ENCODE assay signal across 1 cellular context in genomic region chr5:34586117-34586885, GRCh38.
TF ChIP-seq lines count a peak whose summit lies in the region.

No MANE protein-coding gene starts in this region.

TF ChIP-seq in HepG2, 621 proteins besides CTCF, POLR2A, EP300 and RAD21 (continued from another document and continues in another):
- TF ChIP-seq NFAT5 (CRISPR knock-in tag; IDR thresholded peaks at IDR 0.05) (no peak), ZNF18 (CRISPR knock-in tag; IDR thresholded peaks at IDR 0.05; ENCODE audit: insufficient replicate concordance) (no peak), NR2F1 (CRISPR knock-in tag; IDR thresholded peaks at IDR 0.05) (no peak), ZNF558 (CRISPR knock-in tag; IDR thresholded peaks at IDR 0.05; ENCODE audit: borderline replicate concordance) (no peak), IRF2 (CRISPR knock-in tag; IDR thresholded peaks at IDR 0.05) (0 out of 2 replicates have a peak, but pooled peaks have one; percentile 8), SOX5 (CRISPR knock-in tag; IDR thresholded peaks at IDR 0.05; ENCODE audit: borderline replicate concordance) (peak; percentile 12; the same call in 1 of the 2 replicates), SNAI1 (CRISPR knock-in tag; IDR thresholded peaks at IDR 0.05; ENCODE audit: borderline replicate concordance) (no peak), ZNF251 (CRISPR knock-in tag; IDR thresholded peaks at IDR 0.05) (no peak), ZNF768 (CRISPR knock-in tag; IDR thresholded peaks at IDR 0.05) (no peak), SUZ12 (IDR thresholded peaks at IDR 0.05; ENCODE audit: low read depth, low read length) (no peak), NR1H2 (CRISPR knock-in tag; IDR thresholded peaks at IDR 0.05; ENCODE audit: borderline replicate concordance, low read depth) (no peak), FOXO1 (CRISPR knock-in tag; IDR thresholded peaks at IDR 0.05) (peak; percentile 19; the same call in 1 of the 2 replicates), U2AF1 (optimal IDR thresholded peaks at IDR 0.05; ENCODE audit: low read depth, low read length) (no peak), PRPF4 (IDR thresholded peaks at IDR 0.05; ENCODE audit: low read depth, low read length, poor library complexity, severe bottlenecking) (peak; percentile 21), ASH2L (IDR thresholded peaks at IDR 0.05; ENCODE audit: insufficient read length, low read depth, low read length) (no peak)
- TF ChIP-seq, protein P1, sequence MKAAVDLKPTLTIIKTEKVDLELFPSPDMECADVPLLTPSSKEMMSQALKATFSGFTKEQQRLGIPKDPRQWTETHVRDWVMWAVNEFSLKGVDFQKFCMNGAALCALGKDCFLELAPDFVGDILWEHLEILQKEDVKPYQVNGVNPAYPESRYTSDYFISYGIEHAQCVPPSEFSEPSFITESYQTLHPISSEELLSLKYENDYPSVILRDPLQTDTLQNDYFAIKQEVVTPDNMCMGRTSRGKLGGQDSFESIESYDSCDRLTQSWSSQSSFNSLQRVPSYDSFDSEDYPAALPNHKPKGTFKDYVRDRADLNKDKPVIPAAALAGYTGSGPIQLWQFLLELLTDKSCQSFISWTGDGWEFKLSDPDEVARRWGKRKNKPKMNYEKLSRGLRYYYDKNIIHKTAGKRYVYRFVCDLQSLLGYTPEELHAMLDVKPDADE (CRISPR knock-in tag; IDR thresholded peaks at IDR 0.05), result no peak
- TF ChIP-seq, protein P2, sequence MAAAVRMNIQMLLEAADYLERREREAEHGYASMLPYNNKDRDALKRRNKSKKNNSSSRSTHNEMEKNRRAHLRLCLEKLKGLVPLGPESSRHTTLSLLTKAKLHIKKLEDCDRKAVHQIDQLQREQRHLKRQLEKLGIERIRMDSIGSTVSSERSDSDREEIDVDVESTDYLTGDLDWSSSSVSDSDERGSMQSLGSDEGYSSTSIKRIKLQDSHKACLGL (CRISPR knock-in tag; IDR thresholded peaks at IDR 0.05), result no peak
- TF ChIP-seq, protein P3, sequence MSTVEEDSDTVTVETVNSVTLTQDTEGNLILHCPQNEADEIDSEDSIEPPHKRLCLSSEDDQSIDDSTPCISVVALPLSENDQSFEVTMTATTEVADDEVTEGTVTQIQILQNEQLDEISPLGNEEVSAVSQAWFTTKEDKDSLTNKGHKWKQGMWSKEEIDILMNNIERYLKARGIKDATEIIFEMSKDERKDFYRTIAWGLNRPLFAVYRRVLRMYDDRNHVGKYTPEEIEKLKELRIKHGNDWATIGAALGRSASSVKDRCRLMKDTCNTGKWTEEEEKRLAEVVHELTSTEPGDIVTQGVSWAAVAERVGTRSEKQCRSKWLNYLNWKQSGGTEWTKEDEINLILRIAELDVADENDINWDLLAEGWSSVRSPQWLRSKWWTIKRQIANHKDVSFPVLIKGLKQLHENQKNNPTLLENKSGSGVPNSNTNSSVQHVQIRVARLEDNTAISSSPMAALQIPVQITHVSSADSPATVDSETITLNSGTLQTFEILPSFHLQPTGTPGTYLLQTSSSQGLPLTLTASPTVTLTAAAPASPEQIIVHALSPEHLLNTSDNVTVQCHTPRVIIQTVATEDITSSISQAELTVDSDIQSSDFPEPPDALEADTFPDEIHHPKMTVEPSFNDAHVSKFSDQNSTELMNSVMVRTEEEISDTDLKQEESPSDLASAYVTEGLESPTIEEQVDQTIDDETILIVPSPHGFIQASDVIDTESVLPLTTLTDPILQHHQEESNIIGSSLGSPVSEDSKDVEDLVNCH (CRISPR knock-in tag; IDR thresholded peaks at IDR 0.05), result no peak
- TF ChIP-seq, protein P4, sequence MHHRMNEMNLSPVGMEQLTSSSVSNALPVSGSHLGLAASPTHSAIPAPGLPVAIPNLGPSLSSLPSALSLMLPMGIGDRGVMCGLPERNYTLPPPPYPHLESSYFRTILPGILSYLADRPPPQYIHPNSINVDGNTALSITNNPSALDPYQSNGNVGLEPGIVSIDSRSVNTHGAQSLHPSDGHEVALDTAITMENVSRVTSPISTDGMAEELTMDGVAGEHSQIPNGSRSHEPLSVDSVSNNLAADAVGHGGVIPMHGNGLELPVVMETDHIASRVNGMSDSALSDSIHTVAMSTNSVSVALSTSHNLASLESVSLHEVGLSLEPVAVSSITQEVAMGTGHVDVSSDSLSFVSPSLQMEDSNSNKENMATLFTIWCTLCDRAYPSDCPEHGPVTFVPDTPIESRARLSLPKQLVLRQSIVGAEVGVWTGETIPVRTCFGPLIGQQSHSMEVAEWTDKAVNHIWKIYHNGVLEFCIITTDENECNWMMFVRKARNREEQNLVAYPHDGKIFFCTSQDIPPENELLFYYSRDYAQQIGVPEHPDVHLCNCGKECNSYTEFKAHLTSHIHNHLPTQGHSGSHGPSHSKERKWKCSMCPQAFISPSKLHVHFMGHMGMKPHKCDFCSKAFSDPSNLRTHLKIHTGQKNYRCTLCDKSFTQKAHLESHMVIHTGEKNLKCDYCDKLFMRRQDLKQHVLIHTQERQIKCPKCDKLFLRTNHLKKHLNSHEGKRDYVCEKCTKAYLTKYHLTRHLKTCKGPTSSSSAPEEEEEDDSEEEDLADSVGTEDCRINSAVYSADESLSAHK (CRISPR knock-in tag; IDR thresholded peaks at IDR 0.05; ENCODE audit: borderline replicate concordance), result no peak
- TF ChIP-seq, protein P5, sequence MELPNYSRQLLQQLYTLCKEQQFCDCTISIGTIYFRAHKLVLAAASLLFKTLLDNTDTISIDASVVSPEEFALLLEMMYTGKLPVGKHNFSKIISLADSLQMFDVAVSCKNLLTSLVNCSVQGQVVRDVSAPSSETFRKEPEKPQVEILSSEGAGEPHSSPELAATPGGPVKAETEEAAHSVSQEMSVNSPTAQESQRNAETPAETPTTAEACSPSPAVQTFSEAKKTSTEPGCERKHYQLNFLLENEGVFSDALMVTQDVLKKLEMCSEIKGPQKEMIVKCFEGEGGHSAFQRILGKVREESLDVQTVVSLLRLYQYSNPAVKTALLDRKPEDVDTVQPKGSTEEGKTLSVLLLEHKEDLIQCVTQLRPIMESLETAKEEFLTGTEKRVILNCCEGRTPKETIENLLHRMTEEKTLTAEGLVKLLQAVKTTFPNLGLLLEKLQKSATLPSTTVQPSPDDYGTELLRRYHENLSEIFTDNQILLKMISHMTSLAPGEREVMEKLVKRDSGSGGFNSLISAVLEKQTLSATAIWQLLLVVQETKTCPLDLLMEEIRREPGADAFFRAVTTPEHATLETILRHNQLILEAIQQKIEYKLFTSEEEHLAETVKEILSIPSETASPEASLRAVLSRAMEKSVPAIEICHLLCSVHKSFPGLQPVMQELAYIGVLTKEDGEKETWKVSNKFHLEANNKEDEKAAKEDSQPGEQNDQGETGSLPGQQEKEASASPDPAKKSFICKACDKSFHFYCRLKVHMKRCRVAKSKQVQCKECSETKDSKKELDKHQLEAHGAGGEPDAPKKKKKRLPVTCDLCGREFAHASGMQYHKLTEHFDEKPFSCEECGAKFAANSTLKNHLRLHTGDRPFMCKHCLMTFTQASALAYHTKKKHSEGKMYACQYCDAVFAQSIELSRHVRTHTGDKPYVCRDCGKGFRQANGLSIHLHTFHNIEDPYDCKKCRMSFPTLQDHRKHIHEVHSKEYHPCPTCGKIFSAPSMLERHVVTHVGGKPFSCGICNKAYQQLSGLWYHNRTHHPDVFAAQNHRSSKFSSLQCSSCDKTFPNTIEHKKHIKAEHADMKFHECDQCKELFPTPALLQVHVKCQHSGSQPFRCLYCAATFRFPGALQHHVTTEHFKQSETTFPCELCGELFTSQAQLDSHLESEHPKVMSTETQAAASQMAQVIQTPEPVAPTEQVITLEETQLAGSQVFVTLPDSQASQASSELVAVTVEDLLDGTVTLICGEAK (IDR thresholded peaks at IDR 0.05), result no peak
- TF ChIP-seq, protein P5 (CRISPR knock-in tag; IDR thresholded peaks at IDR 0.05), result no peak
- TF ChIP-seq, protein P6, sequence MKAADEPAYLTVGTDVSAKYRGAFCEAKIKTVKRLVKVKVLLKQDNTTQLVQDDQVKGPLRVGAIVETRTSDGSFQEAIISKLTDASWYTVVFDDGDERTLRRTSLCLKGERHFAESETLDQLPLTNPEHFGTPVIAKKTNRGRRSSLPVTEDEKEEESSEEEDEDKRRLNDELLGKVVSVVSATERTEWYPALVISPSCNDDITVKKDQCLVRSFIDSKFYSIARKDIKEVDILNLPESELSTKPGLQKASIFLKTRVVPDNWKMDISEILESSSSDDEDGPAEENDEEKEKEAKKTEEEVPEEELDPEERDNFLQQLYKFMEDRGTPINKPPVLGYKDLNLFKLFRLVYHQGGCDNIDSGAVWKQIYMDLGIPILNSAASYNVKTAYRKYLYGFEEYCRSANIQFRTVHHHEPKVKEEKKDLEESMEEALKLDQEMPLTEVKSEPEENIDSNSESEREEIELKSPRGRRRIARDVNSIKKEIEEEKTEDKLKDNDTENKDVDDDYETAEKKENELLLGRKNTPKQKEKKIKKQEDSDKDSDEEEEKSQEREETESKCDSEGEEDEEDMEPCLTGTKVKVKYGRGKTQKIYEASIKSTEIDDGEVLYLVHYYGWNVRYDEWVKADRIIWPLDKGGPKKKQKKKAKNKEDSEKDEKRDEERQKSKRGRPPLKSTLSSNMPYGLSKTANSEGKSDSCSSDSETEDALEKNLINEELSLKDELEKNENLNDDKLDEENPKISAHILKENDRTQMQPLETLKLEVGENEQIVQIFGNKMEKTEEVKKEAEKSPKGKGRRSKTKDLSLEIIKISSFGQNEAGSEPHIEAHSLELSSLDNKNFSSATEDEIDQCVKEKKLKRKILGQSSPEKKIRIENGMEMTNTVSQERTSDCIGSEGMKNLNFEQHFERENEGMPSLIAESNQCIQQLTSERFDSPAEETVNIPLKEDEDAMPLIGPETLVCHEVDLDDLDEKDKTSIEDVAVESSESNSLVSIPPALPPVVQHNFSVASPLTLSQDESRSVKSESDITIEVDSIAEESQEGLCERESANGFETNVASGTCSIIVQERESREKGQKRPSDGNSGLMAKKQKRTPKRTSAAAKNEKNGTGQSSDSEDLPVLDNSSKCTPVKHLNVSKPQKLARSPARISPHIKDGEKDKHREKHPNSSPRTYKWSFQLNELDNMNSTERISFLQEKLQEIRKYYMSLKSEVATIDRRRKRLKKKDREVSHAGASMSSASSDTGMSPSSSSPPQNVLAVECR (CRISPR knock-in tag; IDR thresholded peaks at IDR 0.05; ENCODE audit: borderline replicate concordance), result no peak
